ENCODE assay signal across 9 cellular contexts in the genomic region with DNA sequence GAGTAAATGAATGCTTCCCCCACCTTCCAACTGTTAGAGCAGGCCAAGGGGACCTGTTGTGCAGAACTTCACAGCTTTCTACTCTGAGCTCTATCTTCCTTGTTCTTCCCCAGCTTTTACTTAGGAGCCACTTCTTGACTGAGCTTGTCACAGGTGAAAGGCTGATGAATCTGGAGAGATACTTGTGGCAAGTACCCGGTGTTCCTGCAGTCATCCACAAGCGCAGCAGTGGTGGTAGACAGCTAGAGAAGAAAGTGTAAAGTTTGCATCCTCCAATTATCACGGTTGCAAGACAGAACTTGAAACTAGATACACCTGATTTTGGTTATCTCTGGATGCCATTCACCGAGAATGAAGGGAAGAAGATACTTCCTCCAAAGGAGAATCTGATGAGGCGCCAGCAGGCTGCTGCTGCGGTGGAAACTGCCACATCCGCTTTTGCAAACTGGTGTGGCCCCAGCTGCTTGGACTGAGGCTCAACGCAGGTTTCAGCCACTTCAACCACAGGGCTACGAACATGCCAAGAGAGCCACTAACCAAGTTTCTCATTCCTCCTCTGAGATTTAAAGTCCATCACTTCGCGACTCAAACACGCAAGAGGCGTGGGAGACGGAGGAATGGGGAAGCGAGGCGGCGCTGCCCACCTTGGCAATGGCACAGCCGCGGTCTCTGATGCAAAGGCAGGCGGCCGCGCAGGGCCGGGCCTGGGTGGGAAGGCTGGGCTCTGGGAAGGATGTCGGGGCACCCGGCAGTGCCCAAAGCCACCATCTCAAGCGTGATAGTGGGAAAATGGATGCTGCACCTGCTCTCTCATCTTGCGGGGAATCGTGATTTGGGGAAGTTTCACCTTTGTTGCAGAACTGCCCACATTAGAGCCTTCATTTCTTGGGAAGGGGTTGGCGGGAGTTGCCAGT. TPM values are rescaled to one million over a fixed set of nuclear protein-coding genes. Genes with fewer than 3 reads are reported as not detected.
DNase-seq lines count a peak whose midpoint lies in the region; ATAC-seq and TF ChIP-seq lines count a peak whose summit lies in the region.
"Had no signal": no experiment of that assay in that cellular context is flagged by ENCODE, and none has a peak within 500 bp of the region (broad histone marks: within the 10 kb centered on the region; RNA-seq: fewer than 3 reads in every experiment).

No MANE protein-coding gene starts in this region.

- 31 to 39% (median 35%) methylated on average over 29 of the region's 29 CpGs for WGBS in psoas muscle, 3 donors

- H3K4me3 Mint-ChIP-seq in activated T-cell treated with anti-CD3 and anti-CD28 coated beads, Interleukin-2, amount 50 U/mL, for 4 hours = peak overlapping the region; percentile 85

- no peaks in the 10 kb centered on the region for H3K9me3 ChIP-seq in cardiac muscle cell (ENCODE audit: low read depth)
- no peaks in the 10 kb centered on the region for H3K9me3 ChIP-seq in psoas muscle

- TF ChIP-seq CTCF in GM12864 (IDR thresholded peaks at IDR 0.05; ENCODE audit: low read depth, low read length, missing control alignments) = no peak
- TF ChIP-seq CTCF in KMS-11 (conservative IDR thresholded peaks at IDR 0.05; ENCODE audit: low read depth, low read length) = no peak
- no peak for TF ChIP-seq CTCF in cardiac muscle cell (IDR thresholded peaks at IDR 0.05; ENCODE audit: low read depth, low read length)
- no peak for TF ChIP-seq CTCF in psoas muscle (IDR thresholded peaks at IDR 0.05)

- ATAC-seq in GM21723 (IDR thresholded peaks at IDR 0.05; ENCODE audit: unreplicated experiment) = peak; percentile 84
- peak in 1 of 2 donors; percentile 8 for ATAC-seq in activated T-cell treated with anti-CD3 and anti-CD28 coated beads, Interleukin-2, amount 50 U/mL, for 4 hours
- peak in 2 of 4 donors; percentile 11 to 17 for ATAC-seq in psoas muscle

- H3K27me3 ChIP-seq in KMS-11 (ENCODE audit: insufficient read depth, low read depth) (peaks cover 54% of the 10 kb centered on the region), cardiac muscle cell (no peaks in the 10 kb centered on the region), psoas muscle (ENCODE audit: insufficient read depth in 3 of 3, low read length in 2 of 3) (no peaks in the 10 kb centered on the region)

- peak; percentile 30 for DNase-seq in GM12864 (ENCODE audit: low read depth)
- peak; percentile 7 for DNase-seq in activated T-cell treated with anti-CD3 and anti-CD28 coated beads, Interleukin-2, amount 50 U/mL, for 4 hours
- no peak for DNase-seq in cardiac muscle cell (ENCODE audit: low read depth in 1 of 2, low spot score in 1 of 2)
- peak in 1 of 2 donors; percentile 24 for DNase-seq in psoas muscle
- no peak for DNase-seq in NCI-H2107 treated with DMSO at 0.1 percent for 48 hours (lab: John Stamatoyannopoulos, UW; ENCODE audit: unreplicated experiment)
- no peak for DNase-seq in NCI-H187 (lab: John Stamatoyannopoulos, UW)

- no peak overlapping the region for H3K27ac ChIP-seq in KMS-11
- peak overlapping the region; percentile 85 for H3K27ac ChIP-seq in cardiac muscle cell
- peak overlapping the region; percentile 85 for H3K27ac ChIP-seq in psoas muscle

- H3K4me1 Mint-ChIP-seq in activated T-cell treated with anti-CD3 and anti-CD28 coated beads, Interleukin-2, amount 50 U/mL, for 4 hours (ENCODE audit: low read depth) = peaks cover 23% of the 10 kb centered on the region

- H4K20me1 ChIP-seq in KMS-11 (ENCODE audit: insufficient read depth) = 0 out of 2 replicates have a peak, but pooled peaks cover 6% of the 10 kb centered on the region

- no peaks in the 10 kb centered on the region for H3K9me3 Mint-ChIP-seq in activated T-cell treated with anti-CD3 and anti-CD28 coated beads, Interleukin-2, amount 50 U/mL, for 4 hours

- no peaks in the 10 kb centered on the region for H3K79me2 ChIP-seq in KMS-11 (ENCODE audit: insufficient read depth, low read depth)

- peaks cover 12% of the 10 kb centered on the region for H3K27me3 Mint-ChIP-seq in activated T-cell treated with anti-CD3 and anti-CD28 coated beads, Interleukin-2, amount 50 U/mL, for 4 hours (ENCODE audit: low read depth)

- H2AFZ ChIP-seq in KMS-11 (ENCODE audit: low read depth) = peak overlapping the region; percentile 63; the same call in 1 of the 2 replicates

- H3K4me3 ChIP-seq in GM12864 (ENCODE audit: low read depth, low read length) (peak overlapping the region; percentile 40), KMS-11 (IDR thresholded peaks at IDR 0.05; ENCODE audit: insufficient read depth, low read depth, low read length) (no peak overlapping the region), cardiac muscle cell (peak overlapping the region; percentile 62), psoas muscle (peak overlapping the region; percentile 74)

- peak overlapping the region; percentile 88 for H3K4me2 ChIP-seq in KMS-11

- intact Hi-C loops in psoas muscle (cut with DNase I) = loop anchor here (5.0 to 10.0 kb wide), 3 partner anchors 45 to 197 kb away; no protein-coding TSS in a partner anchor

- H3K4me1 ChIP-seq in KMS-11 (ENCODE audit: low read depth, poor library complexity, severe bottlenecking) (peaks cover 13% of the 10 kb centered on the region), cardiac muscle cell (ENCODE audit: low read depth) (peaks cover 5% of the 10 kb centered on the region), psoas muscle (peaks cover 6% of the 10 kb centered on the region)

- H3K9ac ChIP-seq in KMS-11 = peak overlapping the region; percentile 26; the same call in 1 of the 2 replicates

- no peaks in the 10 kb centered on the region for H3K36me3 Mint-ChIP-seq in activated T-cell treated with anti-CD3 and anti-CD28 coated beads, Interleukin-2, amount 50 U/mL, for 4 hours (ENCODE audit: insufficient read depth)

- H3K36me3 ChIP-seq in KMS-11 (ENCODE audit: insufficient read depth) = no peaks in the 10 kb centered on the region
- no peaks in the 10 kb centered on the region for H3K36me3 ChIP-seq in cardiac muscle cell
- no peaks in the 10 kb centered on the region for H3K36me3 ChIP-seq in psoas muscle (ENCODE audit: insufficient read depth in 1 of 2, low read depth in 1 of 2)

RNA-seq across cellular contexts. Expression of gene FHIP1A, which starts 1.3 kb away (rescaled TPM):
- under 1 TPM; 0.08 to 0.15 (median 0.11) TPM for total RNA-seq in activated T-cell treated with anti-CD3 and anti-CD28 coated beads, Interleukin-2, amount 50 U/mL, for 4 hours
- 5.6 and 15.5 TPM in 2 replicates for total RNA-seq in cardiac muscle cell
- polyA plus RNA-seq in cardiac muscle cell = 0.98 and 3.4 TPM in 2 replicates
- total RNA-seq in psoas muscle = 10 to 100 TPM; 37.7 to 46.7 (median 44.9) TPM
- 10 to 100 TPM in 1 of 3 donors, 1 to 10 TPM in 1, under 1 TPM in 1; 0.51 to 20.5 (median 5.0) TPM for polyA plus RNA-seq in psoas muscle
- total RNA-seq: activated CD8-positive, alpha-beta memory T cell treated with anti-CD3 and anti-CD28 coated beads for 36 hours had no signal

Comparison
In these comparisons a context has a peak if more than half of its experiments do, and no peak if none do; other contexts are left out.
1. DNase-seq: peak in GM12864 (single experiment) and activated T-cell treated with anti-CD3 and anti-CD28 coated beads, Interleukin-2, amount 50 U/mL, for 4 hours (single experiment); none in cardiac muscle cell (0 of 2), NCI-H2107 treated with DMSO at 0.1 percent for 48 hours (single experiment) and NCI-H187 (0 of 2).